31 cellular contexts compared by ENCODE assay signal in the genomic region with DNA sequence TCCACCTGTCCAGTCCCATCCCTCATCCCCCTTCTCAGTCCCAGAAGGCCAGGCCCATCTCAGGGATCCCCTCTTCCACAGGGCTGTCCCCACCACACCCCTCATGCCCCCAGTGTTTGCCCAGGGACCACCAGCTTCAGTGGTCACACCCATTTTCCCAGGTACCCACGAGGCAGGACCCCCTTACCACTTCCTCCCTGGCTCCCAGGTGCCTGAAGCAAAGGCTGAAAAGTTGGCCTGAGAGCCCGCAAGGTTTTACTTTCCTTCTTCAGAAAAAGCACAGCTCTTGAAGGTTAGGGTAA. TPM values are rescaled to one million over a fixed set of nuclear protein-coding genes. Genes with fewer than 3 reads are reported as not detected.
DNase-seq lines count a peak whose midpoint lies in the region; ATAC-seq, FAIRE-seq and TF ChIP-seq lines count a peak whose summit lies in the region.
"Had no signal": no experiment of that assay in that cellular context is flagged by ENCODE, and none has a peak within 500 bp of the region (broad histone marks: within the 10 kb centered on the region; RNA-seq: fewer than 3 reads in every experiment).

No MANE protein-coding gene starts in this region.

- H3K4me2 ChIP-seq in H1 (ENCODE audit: insufficient read depth in 1 of 2, low read depth in 2 of 2, low read length in 2 of 2) (no peak overlapping the region), neuronal stem cell (ENCODE audit: insufficient read depth, low read length, poor library complexity, severe bottlenecking) (no peak overlapping the region), MM.1S (ENCODE audit: low read depth, low read length) (no peak overlapping the region)
- H3K4me2 ChIP-seq: BLaER1 had no signal

- TF ChIP-seq CTCF in H1 (IDR thresholded peaks at IDR 0.05; ENCODE audit: control extremely low read depth in 1 of 3, insufficient read depth in 1 of 3, low read depth in 1 of 3, low read length in 3 of 3) (no peak), upper lobe of right lung (IDR thresholded peaks at IDR 0.05) (no peak), MM.1S (IDR thresholded peaks at IDR 0.05; ENCODE audit: low read length) (no peak), osteocyte (IDR thresholded peaks at IDR 0.05) (no peak)

- H3K9me3 ChIP-seq in H1 (ENCODE audit: insufficient read depth in 2 of 2, low read depth in 1 of 2, low read length in 1 of 2), result peaks cover 7 to 10% of the 10 kb centered on the region in 2 experiments; a peak in 3 of 4 replicates
- peaks cover 6 to 7% of the 10 kb centered on the region in 2 donors for H3K9me3 ChIP-seq in neuronal stem cell (replicated peaks in 1 of 2; ENCODE audit: control insufficient read depth in 2 of 2, insufficient read depth in 1 of 2, low read depth in 1 of 2, low read length in 2 of 2)
- H3K9me3 ChIP-seq in upper lobe of right lung, result no peaks in the 10 kb centered on the region
- H3K9me3 ChIP-seq in MM.1S (replicated peaks; ENCODE audit: insufficient read depth, low read length), result no peaks in the 10 kb centered on the region
- H3K9me3 ChIP-seq: BE2C had no signal

- H3F3A ChIP-seq in MM.1S (ENCODE audit: insufficient read depth, low read length), result no peaks in the 10 kb centered on the region

- H3K27me3 ChIP-seq in H1 (replicated peaks in 1 of 4; ENCODE audit: control insufficient read depth in 3 of 4, extremely low read depth in 1 of 4, insufficient read depth in 3 of 4, low read length in 3 of 4) (peaks cover 10 to 25% (median 18%) of the 10 kb centered on the region in 4 experiments), neuronal stem cell (ENCODE audit: control insufficient read depth in 3 of 3, insufficient read depth in 3 of 3, low read depth in 1 of 3, low read length in 3 of 3) (peaks cover 3 to 46% (median 23%) of the 10 kb centered on the region in 3 experiments), upper lobe of right lung (peaks cover 32% of the 10 kb centered on the region), MM.1S (replicated peaks; ENCODE audit: insufficient read depth, low read length) (no peaks in the 10 kb centered on the region)
- H3K27me3 ChIP-seq: BLaER1 had no signal

- H3K27ac ChIP-seq in H1 (ENCODE audit: low read depth, low read length), result no peak overlapping the region
- H3K27ac ChIP-seq in neuronal stem cell (replicated peaks; ENCODE audit: low read length), result no peak overlapping the region
- no peak overlapping the region for H3K27ac ChIP-seq in upper lobe of right lung
- no peak overlapping the region for H3K27ac ChIP-seq in MM.1S (ENCODE audit: low read length)
- H3K27ac ChIP-seq: BLaER1 had no signal

- H3K14ac ChIP-seq in H1 (ENCODE audit: insufficient read length), result no peak overlapping the region
- no peak overlapping the region for H3K14ac ChIP-seq in neuronal stem cell (ENCODE audit: low read length)

- no peaks in the 10 kb centered on the region for H3K9me2 ChIP-seq in MM.1S (replicated peaks; ENCODE audit: insufficient read depth, low read length)

- no peak overlapping the region for H2BK120ac ChIP-seq in H1 (replicated peaks; ENCODE audit: low read depth, low read length)
- no peak overlapping the region for H2BK120ac ChIP-seq in neuronal stem cell (ENCODE audit: low read depth, low read length)

- no peak for TF ChIP-seq RAD21 in H1 (IDR thresholded peaks at IDR 0.05 in 1 of 2, conservative IDR thresholded peaks at IDR 0.05 in 1 of 2; ENCODE audit: low read depth in 2 of 2, low read length in 2 of 2)

- H3K23me2 ChIP-seq in H1 (ENCODE audit: low read depth, low read length), result no peaks in the 10 kb centered on the region

- H4K20me1 ChIP-seq in H1 (replicated peaks in 1 of 2; ENCODE audit: control insufficient read depth in 1 of 2, insufficient read depth in 2 of 2, low read length in 2 of 2) (peaks cover 1 to 15% of the 10 kb centered on the region in 2 experiments), MM.1S (ENCODE audit: insufficient read depth, low read length) (no peaks in the 10 kb centered on the region)
- H4K20me1 ChIP-seq: BLaER1 had no signal

- H2BK12ac ChIP-seq in H1 (ENCODE audit: low read depth, low read length) (no peak overlapping the region), neuronal stem cell (ENCODE audit: low read length) (no peak overlapping the region)

- H4K91ac ChIP-seq in H1 (replicated peaks; ENCODE audit: insufficient read length, low read length) (peak overlapping the region; percentile 65), neuronal stem cell (ENCODE audit: low read depth, low read length, poor library complexity) (no peak overlapping the region)

- no peak overlapping the region for H3K4me3 Mint-ChIP-seq in osteocyte (ENCODE audit: unreplicated experiment)
- H3K4me3 Mint-ChIP-seq: CD4-positive, alpha-beta memory T cell; CD4-positive, CD25-positive, alpha-beta regulatory T cell; CD8-positive, alpha-beta memory T cell had no signal

- no peak overlapping the region for H3K9ac ChIP-seq in H1 (replicated peaks in 1 of 4; ENCODE audit: extremely low read depth in 1 of 4, low read depth in 3 of 4, low read length in 3 of 4)
- peak overlapping the region; percentile 61 for H3K9ac ChIP-seq in neuronal stem cell (ENCODE audit: low read depth, low read length, poor library complexity)
- H3K9ac ChIP-seq in MM.1S (ENCODE audit: low read length), result no peak overlapping the region
- H3K9ac ChIP-seq: BLaER1 had no signal

- H3K4me1 ChIP-seq in H1 (replicated peaks in 1 of 4; ENCODE audit: control insufficient read depth in 3 of 4, insufficient read depth in 4 of 4, low read length in 3 of 4) (peaks cover 0 to 2% (median 0%) of the 10 kb centered on the region in 4 experiments; a peak in 1 of 7 replicates), neuronal stem cell (ENCODE audit: control insufficient read depth in 2 of 2, insufficient read depth in 1 of 2, low read depth in 1 of 2, low read length in 2 of 2) (no peaks in the 10 kb centered on the region), upper lobe of right lung (no peaks in the 10 kb centered on the region), MM.1S (ENCODE audit: low read length) (no peaks in the 10 kb centered on the region)
- H3K4me1 ChIP-seq: BE2C had no signal

- POLR2A ChIA-PET in H1 (lab: Charles Lee; ENCODE audit: partially characterized antibody), result no interaction called here

- H3K4me3 ChIP-seq in H1 (ENCODE audit: extremely low read depth in 1 of 4, insufficient read depth in 2 of 4, low read depth in 3 of 4, low read length in 4 of 4) (no peak overlapping the region), neuronal stem cell (ENCODE audit: low read length in 2 of 2) (no peak overlapping the region), upper lobe of right lung (no peak overlapping the region), MM.1S (ENCODE audit: low read length) (no peak overlapping the region)
- H3K4me3 ChIP-seq: BLaER1, GM12878 had no signal

- H2BK15ac ChIP-seq in H1 (ENCODE audit: low read length) (no peak overlapping the region), neuronal stem cell (ENCODE audit: low read length) (no peak overlapping the region)

- H3K18ac ChIP-seq in H1 (ENCODE audit: extremely low read depth, low read length) (no peak overlapping the region; the same call in 1 of the 2 replicates), neuronal stem cell (ENCODE audit: low read length) (peak overlapping the region; percentile 28)

- no peaks in the 10 kb centered on the region for H3K36me3 Mint-ChIP-seq in osteocyte (ENCODE audit: unreplicated experiment)
- H3K36me3 Mint-ChIP-seq: CD14-positive monocyte; CD4-positive, CD25-positive, alpha-beta regulatory T cell; CD8-positive, alpha-beta memory T cell had no signal

- no peak overlapping the region for H2AFZ ChIP-seq in H1 (ENCODE audit: low read length)
- no peak overlapping the region for H2AFZ ChIP-seq in neuronal stem cell (ENCODE audit: low read length)
- no peak overlapping the region for H2AFZ ChIP-seq in MM.1S (ENCODE audit: low read length)

- ATAC-seq in Right ventricle myocardium inferior (no peak), upper lobe of right lung (peak; percentile 12)
- ATAC-seq: GM12878 had no signal

- no peak for TF ChIP-seq EP300 in H1 (IDR thresholded peaks at IDR 0.05; ENCODE audit: borderline replicate concordance in 1 of 2, low read depth in 2 of 2, low read length in 2 of 2)

- H3K27me3 Mint-ChIP-seq in osteocyte (ENCODE audit: unreplicated experiment), result peaks cover 12% of the 10 kb centered on the region

- no peak overlapping the region for H2BK5ac ChIP-seq in H1 (ENCODE audit: low read depth, low read length)
- no peak overlapping the region for H2BK5ac ChIP-seq in neuronal stem cell (ENCODE audit: low read length)

- H3K4me1 Mint-ChIP-seq in osteocyte (ENCODE audit: unreplicated experiment), result no peaks in the 10 kb centered on the region
- H3K4me1 Mint-ChIP-seq: CD14-positive monocyte; CD4-positive, alpha-beta memory T cell; CD4-positive, CD25-positive, alpha-beta regulatory T cell; CD8-positive, alpha-beta memory T cell had no signal

- intact Hi-C loops in cardiac septum (cut with DNase I), result no loop called here
- intact Hi-C loops in Right ventricle myocardium inferior (cut with DNase I), result no loop called here
- intact Hi-C loops in upper lobe of right lung (cut with DNase I), result no loop called here

- no peaks in the 10 kb centered on the region for H3K79me2 ChIP-seq in H1 (ENCODE audit: control insufficient read depth in 1 of 2, insufficient read depth in 2 of 2, low read length in 2 of 2)
- H3K79me2 ChIP-seq in MM.1S (ENCODE audit: low read length), result no peaks in the 10 kb centered on the region

- FAIRE-seq in H1 (lab: Jason Lieb, UNC), result no peak
- FAIRE-seq: A204.1, GM12878, GM12892, GM18507 had no signal

- H4K5ac ChIP-seq in H1 (ENCODE audit: insufficient read length, low read depth, low read length), result no peak overlapping the region

- CTCF ChIA-PET in H1 (lab: Charles Lee; ENCODE audit: partially characterized antibody), result interaction anchor here (1.4 kb wide), 1 partner anchor 34 kb away, joined by 4 read pairs; no protein-coding TSS in a partner anchor

- H3K36me3 ChIP-seq in H1 (ENCODE audit: control insufficient read depth in 2 of 4, insufficient read depth in 4 of 4, low read length in 3 of 4) (no peaks in the 10 kb centered on the region), neuronal stem cell (replicated peaks in 1 of 2; ENCODE audit: control insufficient read depth in 2 of 2, insufficient read depth in 2 of 2, low read length in 2 of 2) (no peaks in the 10 kb centered on the region), upper lobe of right lung (no peaks in the 10 kb centered on the region), MM.1S (replicated peaks; ENCODE audit: insufficient read depth, low read length) (no peaks in the 10 kb centered on the region)
- H3K36me3 ChIP-seq: BE2C, BLaER1 had no signal

- H4K8ac ChIP-seq in H1 (ENCODE audit: extremely low read depth, insufficient read depth, low read length) (no peak overlapping the region), neuronal stem cell (ENCODE audit: low read depth, low read length) (no peak overlapping the region)

- H3K27ac Mint-ChIP-seq in osteocyte (ENCODE audit: unreplicated experiment), result no peak overlapping the region
- H3K27ac Mint-ChIP-seq: CD4-positive, alpha-beta memory T cell; CD4-positive, CD25-positive, alpha-beta regulatory T cell had no signal

- H3K23ac ChIP-seq in H1 (ENCODE audit: insufficient read length), result no peak overlapping the region
- no peak overlapping the region for H3K23ac ChIP-seq in neuronal stem cell (ENCODE audit: low read depth, low read length, poor library complexity)

- no peaks in the 10 kb centered on the region for H3K79me1 ChIP-seq in H1 (ENCODE audit: low read depth, low read length)
- H3K79me1 ChIP-seq in neuronal stem cell (ENCODE audit: low read depth, low read length), result no peaks in the 10 kb centered on the region

- no peak overlapping the region for H3K56ac ChIP-seq in H1 (replicated peaks; ENCODE audit: insufficient read length, low read depth, low read length)

- H3K4ac ChIP-seq in H1 (replicated peaks; ENCODE audit: insufficient read length, low read depth, low read length) (no peak overlapping the region), neuronal stem cell (ENCODE audit: low read length) (no peak overlapping the region)

- H2BK20ac ChIP-seq in H1 (ENCODE audit: low read length), result no peak overlapping the region

- DNase-seq in cardiac septum (ENCODE audit: low spot score), result peak; percentile 58
- no peak for DNase-seq in Right ventricle myocardium inferior (ENCODE audit: missing footprints)
- DNase-seq in H1 (ENCODE audit: low read depth in 1 of 2, low spot score in 2 of 2), result no peak
- no peak for DNase-seq in neuronal stem cell (ENCODE audit: low spot score)
- no peak for DNase-seq in upper lobe of right lung
- no peak for DNase-seq in MM.1S
- no peak for DNase-seq in NCI-H1694 (lab: John Stamatoyannopoulos, UW)
- no peak for DNase-seq in osteocyte (ENCODE audit: extremely low spot score, unreplicated experiment)
- DNase-seq: 8988T; ACHN; BE2C; C1 segment of cervical spinal cord; CD4-positive, alpha-beta memory T cell; CD4-positive, CD25-positive, alpha-beta regulatory T cell; CD8-positive, alpha-beta memory T cell; COR-L47; DMS 273 treated with DMSO at 0.1 percent for 48 hours; DMS153; DMS53; DMS79; DND-41; EL; GDM1 had no signal

- H2AK5ac ChIP-seq in H1 (ENCODE audit: low read depth, low read length) (no peak overlapping the region), neuronal stem cell (ENCODE audit: low read depth, low read length) (no peak overlapping the region)

- peaks cover 16% of the 10 kb centered on the region for H3K9me3 Mint-ChIP-seq in osteocyte (ENCODE audit: unreplicated experiment)

- TF ChIP-seq POLR2A in H1 (IDR thresholded peaks at IDR 0.05; ENCODE audit: control extremely low read depth in 1 of 2, low read depth in 2 of 2, low read length in 2 of 2), result no peak

- 75% methylated on average over 2 of the region's 2 CpGs; no CpG with 5 or more reads in 1 of the 2 experiments for WGBS in H1 (ENCODE audit: extremely low coverage in 1 of 2, insufficient coverage in 1 of 2, insufficient read length in 1 of 2, insufficient replicate concordance in 2 of 2, low coverage in 1 of 2, low lambda C conversion rate in 2 of 2, missing lambda C conversion rate in 1 of 2), 2 experiments
- no CpG with 5 or more reads among the region's 2 CpGs for whole genome bisulfite sequencing in neuronal stem cell (ENCODE audit: extremely low coverage in 2 of 2, insufficient read length in 2 of 2, insufficient replicate concordance in 1 of 2), 2 donors

RNA-seq across cellular contexts. Expression of gene TMEM271, which starts 7.8 kb away (rescaled TPM):
- total RNA-seq in cardiac septum (not detected), Right ventricle myocardium inferior (not detected), upper lobe of right lung (not detected), osteocyte (not detected in 2 replicates)
- 0.35 TPM in 1 of 2 replicates, not detected in the other for total RNA-seq in H1 (2021; fragmentation: NEBNext Ultra II Directional; extraction: Animal tissue kit (Norgen Biotek cat#: 25700))
- 0.08 and 0.14 TPM in 2 replicates for polyA plus RNA-seq in H1 (2011; rRNA removed)
- 0.06 TPM for polyA plus RNA-seq in H1 (2011; cell fraction: cytosol; rRNA removed)
- polyA plus RNA-seq in H1 (2011; cell fraction: nucleus; rRNA removed), result 0.14 TPM
- 0.16 TPM in 1 of 4 replicates, not detected in the others for polyA plus RNA-seq in H1 (2012, experiment 1 of 2)
- polyA plus RNA-seq in H1 (2012, experiment 2 of 2), result 0.07 TPM
- 0.08 TPM for polyA plus RNA-seq in H1 (2013, experiment 1 of 2)
- 0.13 TPM for polyA plus RNA-seq in H1 (2013, experiment 2 of 2)
- polyA minus RNA-seq in H1 (2011; rRNA and poly(A)+ RNA removed), result not detected in 2 replicates
- not detected for polyA minus RNA-seq in H1 (2011; cell fraction: cytosol; rRNA and poly(A)+ RNA removed)
- not detected for polyA minus RNA-seq in H1 (2011; cell fraction: nucleus; rRNA and poly(A)+ RNA removed)
- not detected for polyA plus RNA-seq in neuronal stem cell (2013, experiment 1 of 2)
- polyA plus RNA-seq in neuronal stem cell (2013, experiment 2 of 2), result not detected
- total RNA-seq: CD4-positive, alpha-beta memory T cell; CD4-positive, CD25-positive, alpha-beta regulatory T cell; CD8-positive, alpha-beta memory T cell; Daoy; GM12878 had no signal
- polyA plus RNA-seq: AG04450; CD14-positive monocyte; CD4-positive, alpha-beta memory T cell; CD4-positive, CD25-positive, alpha-beta regulatory T cell; CD8-positive, alpha-beta memory T cell; GM12878 had no signal

RNA-seq across cellular contexts. Expression of gene PDE6B, which starts 57.1 kb away (rescaled TPM):
- total RNA-seq in cardiac septum (4.8 TPM), Right ventricle myocardium inferior (1.7 TPM), upper lobe of right lung (9.1 TPM), osteocyte (1.6 TPM in 2 replicates)
- 4.1 and 4.5 TPM in 2 replicates for total RNA-seq in H1 (2021; fragmentation: NEBNext Ultra II Directional; extraction: Animal tissue kit (Norgen Biotek cat#: 25700))
- polyA plus RNA-seq in H1 (2011; rRNA removed), result 8.0 and 8.4 TPM in 2 replicates
- 11.1 TPM for polyA plus RNA-seq in H1 (2011; cell fraction: cytosol; rRNA removed)
- polyA plus RNA-seq in H1 (2011; cell fraction: nucleus; rRNA removed), result 14.3 TPM
- polyA plus RNA-seq in H1 (2012, experiment 1 of 2), result 9.1 to 17.0 TPM (median 14.1 TPM) in 4 replicates
- polyA plus RNA-seq in H1 (2012, experiment 2 of 2), result 4.3 TPM
- polyA plus RNA-seq in H1 (2013, experiment 1 of 2), result 1.3 TPM
- polyA plus RNA-seq in H1 (2013, experiment 2 of 2), result 2.1 TPM
- 11.1 and 16.4 TPM in 2 replicates for polyA minus RNA-seq in H1 (2011; rRNA and poly(A)+ RNA removed)
- polyA minus RNA-seq in H1 (2011; cell fraction: cytosol; rRNA and poly(A)+ RNA removed), result 6.8 TPM
- polyA minus RNA-seq in H1 (2011; cell fraction: nucleus; rRNA and poly(A)+ RNA removed), result 9.4 TPM
- 9.5 TPM for polyA plus RNA-seq in neuronal stem cell (2013, experiment 1 of 2)
- 9.3 TPM for polyA plus RNA-seq in neuronal stem cell (2013, experiment 2 of 2)
